8 cellular contexts compared by ENCODE assay signal in genomic region chr2:216015722-216016464, GRCh38. TPM values are rescaled to one million over a fixed set of nuclear protein-coding genes. Genes with fewer than 3 reads are reported as not detected.
DNase-seq lines count a peak whose midpoint lies in the region; ATAC-seq and TF ChIP-seq lines count a peak whose summit lies in the region.

No MANE protein-coding gene starts in this region.

- intact Hi-C loops in PC-3 (cut with micrococcal nuclease), result no loop called here

- peaks cover 27% of the 10 kb centered on the region for H3K4me1 ChIP-seq in PC-3 (ENCODE audit: insufficient read depth, low read length)

- H3K27me3 ChIP-seq in PC-3 (ENCODE audit: low read length), result no peaks in the 10 kb centered on the region

- DNase-seq in activated gamma-delta T cell treated with Interleukin-2 at 50 U/mL for 16 hours, result peak; percentile 31
- no peak for DNase-seq in activated gamma-delta T cell (lab: John Stamatoyannopoulos, UW)
- DNase-seq in germinal center (ENCODE audit: low spot score), result peak; percentile 57
- no peak for DNase-seq in PC-3
- no peak for DNase-seq in DMS153 treated with DMSO at 0.1 percent for 48 hours (lab: John Stamatoyannopoulos, UW; ENCODE audit: unreplicated experiment)
- DNase-seq in ACHN, result no peak

- ATAC-seq in HG03066 (IDR thresholded peaks at IDR 0.05; ENCODE audit: low read depth, unreplicated experiment), result peak; percentile 77
- ATAC-seq in PC-3, result no peak

- H3K4me2 ChIP-seq in PC-3 (ENCODE audit: low read length), result no peak overlapping the region

- H3K79me2 ChIP-seq in PC-3 (ENCODE audit: low read length), result peaks cover 22% of the 10 kb centered on the region

- no peaks in the 10 kb centered on the region for H4K20me1 ChIP-seq in PC-3 (ENCODE audit: low read length)

- in situ Hi-C loops in ACHN (cut with HindIII; ENCODE audit: low pct_ligation_motif_present, low pct_unique_long_range_greater_than_20kb, low sequenced_read_pairs), result no loop called here

- no peak overlapping the region for H2AFZ ChIP-seq in PC-3 (ENCODE audit: low read length)

- H3K36me3 ChIP-seq in PC-3 (ENCODE audit: low read depth, low read length), result no peaks in the 10 kb centered on the region

- H3K27ac ChIP-seq in PC-3 (ENCODE audit: low read length), result no peak overlapping the region

- CTCF ChIA-PET in PC-3 (lab: Charles Lee), result interaction anchor here (0.6 kb wide), 1 partner anchor 11 kb away, joined by 3 read pairs; no protein-coding TSS in a partner anchor

- H3K9me3 ChIP-seq in PC-3 (ENCODE audit: low read length), result no peaks in the 10 kb centered on the region

- BruUV-seq in PC-3 (replicated peaks; lab: Mats Ljungman, UMichigan), result no TSS peak

- H3F3A ChIP-seq in PC-3 (ENCODE audit: low read length, unreplicated experiment), result no peaks in the 10 kb centered on the region

- POLR2A ChIA-PET in PC-3 (lab: Charles Lee; ENCODE audit: unreplicated experiment), result no interaction called here

- no peak overlapping the region for H3K4me3 ChIP-seq in PC-3 (ENCODE audit: low read length)

- TF ChIP-seq POLR2A in Raji (IDR thresholded peaks at IDR 0.05; ENCODE audit: insufficient read depth, low read depth, low read length), result peak; percentile 64

- no peak for TF ChIP-seq CTCF in PC-3 (conservative IDR thresholded peaks at IDR 0.05; ENCODE audit: low read depth, low read length)

- H3K9me2 ChIP-seq in PC-3 (replicated peaks; ENCODE audit: low read length), result no peaks in the 10 kb centered on the region

- no peak overlapping the region for H3K9ac ChIP-seq in PC-3 (ENCODE audit: low read length)

RNA-seq across cellular contexts. Expression of gene MREG, which starts 2.5 kb away (rescaled TPM):
- total RNA-seq in PC-3 (2014; rRNA removed), result 24.4 and 35.4 TPM in 2 replicates

Comparison
In these comparisons a context has a peak if more than half of its experiments do, and no peak if none do; other contexts are left out.
1. DNase-seq: peak in activated gamma-delta T cell treated with Interleukin-2 at 50 U/mL for 16 hours (single experiment) and germinal center (single experiment); none in activated gamma-delta T cell (single experiment), PC-3 (single experiment), DMS153 treated with DMSO at 0.1 percent for 48 hours (single experiment) and ACHN (single experiment).